ENCODE assay signal across 19 cellular contexts in genomic region chr15:49229922-49230321, GRCh38. TPM values are rescaled to one million over a fixed set of nuclear protein-coding genes. Genes with fewer than 3 reads are reported as not detected.
A peak's percentile ranks its signal among the peaks of the same experiment; 100 is the strongest.
DNase-seq lines count a peak whose midpoint lies in the region; ATAC-seq, FAIRE-seq and TF ChIP-seq lines count a peak whose summit lies in the region.
"Had no signal": no experiment of that assay in that cellular context is flagged by ENCODE, and none has a peak within 500 bp of the region (broad histone marks: within the 10 kb centered on the region; RNA-seq: fewer than 3 reads in every experiment).

No MANE protein-coding gene starts in this region.

- H3K27ac ChIP-seq in DND-41 (ENCODE audit: low read length) (no peak overlapping the region), foreskin keratinocyte (no peak overlapping the region)
- H3K27ac ChIP-seq: A549 had no signal

- peak; percentile 55 for FAIRE-seq in bronchial epithelial cell (lab: Jason Lieb, UNC)
- FAIRE-seq: A549, GM12878, GM19239 had no signal

- ATAC-seq in DND-41 (ENCODE audit: insufficient read depth, low read depth): peak; percentile 50; the same call in 2 of the 3 replicates
- ATAC-seq in HG03135 (IDR thresholded peaks at IDR 0.05; ENCODE audit: unreplicated experiment): no peak
- ATAC-seq in foreskin keratinocyte: no peak
- ATAC-seq: GM12878 had no signal

- H3K36me3 ChIP-seq in DND-41 (ENCODE audit: insufficient read depth, low read length) (peaks cover 6% of the 10 kb centered on the region), bronchial epithelial cell (ENCODE audit: control insufficient read depth, insufficient read depth, low read length) (peaks cover 1% of the 10 kb centered on the region)

- peak overlapping the region; percentile 21 for H3K27ac Mint-ChIP-seq in progenitor cell of endocrine pancreas
- H3K27ac Mint-ChIP-seq: CD4-positive, alpha-beta memory T cell had no signal

- peaks cover 5% of the 10 kb centered on the region for H3K9me3 Mint-ChIP-seq in progenitor cell of endocrine pancreas (ENCODE audit: low read depth)

- DNase-seq in DND-41 (peak; percentile 17), KBM-7 (peak; percentile 20), bronchial epithelial cell (ENCODE audit: low read depth) (no peak), progenitor cell of endocrine pancreas (ENCODE audit: low spot score, unreplicated experiment) (no peak), foreskin keratinocyte (no peak), activated gamma-delta T cell treated with Interleukin-2 at 50 U/mL for 16 hours (no peak)
- DNase-seq: 8988T; C1 segment of cervical spinal cord; Calu3; CD4-positive, alpha-beta memory T cell; COR-L47; EL; GDM1; GOT3; H7 had no signal

- no peaks in the 10 kb centered on the region for H3K27me3 Mint-ChIP-seq in progenitor cell of endocrine pancreas
- H3K27me3 Mint-ChIP-seq: CD4-positive, alpha-beta memory T cell had no signal

- no peak overlapping the region for H3K4me3 ChIP-seq in DND-41 (ENCODE audit: low read depth in 1 of 2, low read length in 2 of 2)
- no peak overlapping the region for H3K4me3 ChIP-seq in bronchial epithelial cell (ENCODE audit: low read depth, low read length)
- H3K4me3 ChIP-seq: A549, GM12878 had no signal

- H4K20me1 ChIP-seq in DND-41 (ENCODE audit: insufficient read depth, low read length): peaks cover 10% of the 10 kb centered on the region

- peaks cover 11% of the 10 kb centered on the region for H3K36me3 Mint-ChIP-seq in progenitor cell of endocrine pancreas (ENCODE audit: insufficient read depth)

- H3K4me1 ChIP-seq in DND-41 (ENCODE audit: insufficient read depth, low read length) (peaks cover 7% of the 10 kb centered on the region), foreskin keratinocyte (no peaks in the 10 kb centered on the region)

- H2AFZ ChIP-seq in DND-41 (ENCODE audit: low read depth, low read length): no peak overlapping the region

- H3K9ac ChIP-seq in DND-41 (ENCODE audit: low read depth, low read length): no peak overlapping the region

- H3K4me1 Mint-ChIP-seq in progenitor cell of endocrine pancreas (ENCODE audit: low read depth): no peaks in the 10 kb centered on the region

- no peak for TF ChIP-seq CTCF in DND-41 (IDR thresholded peaks at IDR 0.05; ENCODE audit: borderline replicate concordance, extremely low read depth, low read length, poor library complexity, severe bottlenecking)
- TF ChIP-seq CTCF in bronchial epithelial cell (IDR thresholded peaks at IDR 0.05; ENCODE audit: insufficient read depth, low read length, severe bottlenecking): no peak
- TF ChIP-seq CTCF in progenitor cell of endocrine pancreas (IDR thresholded peaks at IDR 0.05; ENCODE audit: unreplicated experiment): no peak
- TF ChIP-seq CTCF in foreskin keratinocyte (conservative IDR thresholded peaks at IDR 0.05): no peak

- H3K4me3 Mint-ChIP-seq in progenitor cell of endocrine pancreas (ENCODE audit: low read depth): no peak overlapping the region
- H3K4me3 Mint-ChIP-seq: CD4-positive, alpha-beta memory T cell had no signal

- no peak overlapping the region for H3K4me2 ChIP-seq in DND-41 (ENCODE audit: insufficient read depth, low read length)
- H3K4me2 ChIP-seq: A549 had no signal

- H3K27me3 ChIP-seq in DND-41 (ENCODE audit: insufficient read depth, low read length, poor library complexity): no peaks in the 10 kb centered on the region
- H3K27me3 ChIP-seq in bronchial epithelial cell (ENCODE audit: control insufficient read depth, insufficient read depth, low read length): no peaks in the 10 kb centered on the region
- no peaks in the 10 kb centered on the region for H3K27me3 ChIP-seq in foreskin keratinocyte

- peaks cover 2% of the 10 kb centered on the region for H3K9me3 ChIP-seq in DND-41 (ENCODE audit: insufficient read depth, low read length, severe bottlenecking)
- H3K9me3 ChIP-seq: A549 had no signal

- peaks cover 10% of the 10 kb centered on the region; the same call in 1 of the 2 replicates for H3K79me2 ChIP-seq in DND-41 (ENCODE audit: insufficient read depth, low read length)

- in situ Hi-C loops in KBM-7 (cut with MboI; ENCODE audit: low pct_unique_long_range_greater_than_20kb, low sequenced_read_pairs): no loop called here

RNA-seq across cellular contexts. Expression of gene GALK2, which starts 59.9 kb away (rescaled TPM):
- total RNA-seq in bronchial epithelial cell (51.2 and 67.9 TPM in 2 replicates), progenitor cell of endocrine pancreas (21.1 and 22.0 TPM in 2 replicates), foreskin keratinocyte (23.7 and 27.2 TPM in 2 replicates)
- polyA plus RNA-seq in foreskin keratinocyte: 11.5 and 16.5 TPM in 2 replicates

Comparison
In these comparisons a context has a peak if more than half of its experiments do, and no peak if none do; other contexts are left out.
1. DNase-seq: peak in DND-41 (single experiment) and KBM-7 (single experiment); none in bronchial epithelial cell (single experiment), progenitor cell of endocrine pancreas (single experiment), foreskin keratinocyte (0 of 2) and activated gamma-delta T cell treated with Interleukin-2 at 50 U/mL for 16 hours (single experiment).